Comparison of ENCODE assay signal across 8 cellular contexts in genomic region chr6:1527098-1527497, GRCh38.
DNase-seq lines count a peak whose midpoint lies in the region; ATAC-seq lines count a peak whose summit lies in the region.

No MANE protein-coding gene starts in this region.

- peak overlapping the region; percentile 62 for H3K27ac Mint-ChIP-seq in T-helper 2 cell treated with Interferon-gamma antibody and Interleukin-4, amounts not matched to agents 5 μg/mL and 100 μg/mL, for 36 hours

- no peaks in the 10 kb centered on the region for H3K9me3 Mint-ChIP-seq in T-helper 2 cell treated with Interferon-gamma antibody and Interleukin-4, amounts not matched to agents 5 μg/mL and 100 μg/mL, for 36 hours

- ATAC-seq in esophagus mucosa: peak; percentile 43
- no peak for ATAC-seq in GM18907 (IDR thresholded peaks at IDR 0.05; ENCODE audit: unreplicated experiment)

- peaks cover 12% of the 10 kb centered on the region for H3K27me3 Mint-ChIP-seq in T-helper 2 cell treated with Interferon-gamma antibody and Interleukin-4, amounts not matched to agents 5 μg/mL and 100 μg/mL, for 36 hours (ENCODE audit: low read depth)

- peaks cover 3% of the 10 kb centered on the region for H3K36me3 Mint-ChIP-seq in T-helper 2 cell treated with Interferon-gamma antibody and Interleukin-4, amounts not matched to agents 5 μg/mL and 100 μg/mL, for 36 hours (ENCODE audit: low read depth)

- peaks cover 47% of the 10 kb centered on the region for H3K4me1 Mint-ChIP-seq in T-helper 2 cell treated with Interferon-gamma antibody and Interleukin-4, amounts not matched to agents 5 μg/mL and 100 μg/mL, for 36 hours (ENCODE audit: low read depth)

- DNase-seq in NCI-H2107 treated with DMSO at 0.1 percent for 48 hours (lab: John Stamatoyannopoulos, UW; ENCODE audit: unreplicated experiment) (peak; percentile 1), NCI-H2107 (lab: John Stamatoyannopoulos, UW) (no peak), nucleus accumbens (lab: John Stamatoyannopoulos, UW) (peak in 52 of 56 donors; percentile 9 to 85 (median 63)), kidney glomerular epithelial cell (lab: John Stamatoyannopoulos, UW) (no peak), HT-29 (ENCODE audit: low spot score) (no peak)
- DNase-seq in T-helper 2 cell treated with Interferon-gamma antibody and Interleukin-4, amounts not matched to agents 5 μg/mL and 100 μg/mL, for 36 hours (ENCODE audit: low spot score): peak; percentile 10

- peak overlapping the region; percentile 46 for H3K4me3 Mint-ChIP-seq in T-helper 2 cell treated with Interferon-gamma antibody and Interleukin-4, amounts not matched to agents 5 μg/mL and 100 μg/mL, for 36 hours

Comparison
In these comparisons a context has a peak if more than half of its experiments do, and no peak if none do; other contexts are left out.
1. DNase-seq: peak in NCI-H2107 treated with DMSO at 0.1 percent for 48 hours (single experiment), T-helper 2 cell treated with Interferon-gamma antibody and Interleukin-4, amounts not matched to agents 5 μg/mL and 100 μg/mL, for 36 hours (single experiment) and nucleus accumbens (52 of 56); none in NCI-H2107 (single experiment), kidney glomerular epithelial cell (single experiment) and HT-29 (single experiment).